In genomic region chr11:79086056-79086455, GRCh38 we compare ENCODE assay signal across 33 cellular contexts.
DNase-seq lines count a peak whose midpoint lies in the region; ATAC-seq and TF ChIP-seq lines count a peak whose summit lies in the region.
"Had no signal": no experiment of that assay in that cellular context is flagged by ENCODE, and none has a peak within 500 bp of the region (broad histone marks: within the 10 kb centered on the region; RNA-seq: fewer than 3 reads in every experiment).

No MANE protein-coding gene starts in this region.

- no peak overlapping the region for H3K4me3 Mint-ChIP-seq in progenitor cell of endocrine pancreas (ENCODE audit: low read depth)
- H3K4me3 Mint-ChIP-seq: activated naive CD8-positive, alpha-beta T cell; CD14-positive monocyte; dendritic cell treated with granulocyte-macrophage colony-stimulating factor and Interleukin-4, amounts not matched to agents 40 ng/mL and 50 ng/mL, for 4 days; naive thymus-derived CD4-positive, alpha-beta T cell; stimulated activated naive B cell treated with anti-CD40 and anti-IgM and Interleukin-4, amounts not matched to agents 10 μg/mL and 1 μg/mL and 100 μg/mL, for 72 hours had no signal

- H3K4me2 ChIP-seq in mesendoderm (ENCODE audit: low read length), result no peak overlapping the region
- H3K4me2 ChIP-seq: PC-9 had no signal

- H3K79me2 ChIP-seq in mesendoderm (ENCODE audit: control insufficient read depth, insufficient read depth, low read length), result no peaks in the 10 kb centered on the region

- peak overlapping the region; percentile 94 for H3K27ac ChIP-seq in SJCRH30
- H3K27ac ChIP-seq in mesendoderm (ENCODE audit: low read depth, low read length), result no peak overlapping the region
- H3K27ac ChIP-seq: 22Rv1, left lung, PC-9, skin epidermis, VCaP had no signal

- ATAC-seq in GM21529 (IDR thresholded peaks at IDR 0.05; ENCODE audit: unreplicated experiment), result no peak
- ATAC-seq: left lung; naive thymus-derived CD4-positive, alpha-beta T cell; stimulated activated naive B cell treated with anti-CD40 and anti-IgM and Interleukin-4, amounts not matched to agents 10 μg/mL and 1 μg/mL and 100 μg/mL, for 72 hours had no signal

- H2AK5ac ChIP-seq in mesendoderm (ENCODE audit: low read length), result peak overlapping the region; percentile 32

- no peaks in the 10 kb centered on the region for H3K27me3 ChIP-seq in SJCRH30
- no peaks in the 10 kb centered on the region for H3K27me3 ChIP-seq in mesendoderm (ENCODE audit: insufficient read depth, low read length, poor library complexity)
- H3K27me3 ChIP-seq: left lung had no signal

- no peaks in the 10 kb centered on the region for H3K79me1 ChIP-seq in mesendoderm (ENCODE audit: low read length)

- H3K9me3 ChIP-seq in SJCRH30 (replicated peaks), result no peaks in the 10 kb centered on the region
- H3K9me3 ChIP-seq: left lung had no signal

- H4K5ac ChIP-seq in mesendoderm (ENCODE audit: low read length), result no peak overlapping the region

- no peak overlapping the region for H2BK120ac ChIP-seq in mesendoderm (ENCODE audit: low read depth, low read length)

- peak overlapping the region; percentile 17 for H2BK5ac ChIP-seq in mesendoderm (ENCODE audit: low read length)

- H3K9ac ChIP-seq in mesendoderm (ENCODE audit: low read length), result no peak overlapping the region

- DNase-seq in NCI-H1105 treated with DMSO at 0.1 percent for 48 hours (lab: John Stamatoyannopoulos, UW), result peak; percentile 22
- DNase-seq in NCI-H1105 (lab: John Stamatoyannopoulos, UW), result no peak
- DNase-seq in SJCRH30, result peak; percentile 70 to 73
- DNase-seq in mesendoderm, result no peak
- DNase-seq in progenitor cell of endocrine pancreas (ENCODE audit: low spot score, unreplicated experiment), result no peak
- no peak for DNase-seq in NCI-H1417 treated with DMSO at 0.1 percent for 48 hours (lab: John Stamatoyannopoulos, UW)
- no peak for DNase-seq in activated naive CD4-positive, alpha-beta T cell treated with Interleukin-2 at 50 U/mL for 16 hours
- DNase-seq: activated CD4-positive, alpha-beta T cell treated with anti-CD3 and anti-CD28 coated beads for 4 hours; anterior cingulate cortex; central memory CD4-positive, alpha-beta T cell; DND-41; GOT3; head of caudate nucleus; KG1; left lung; naive thymus-derived CD4-positive, alpha-beta T cell; NCI-H1092 treated with DMSO at 0.1 percent for 48 hours; NCI-H1930; occipital lobe; PC-9; SHP77; stimulated activated naive B cell treated with anti-CD40 and anti-IgM and Interleukin-4, amounts not matched to agents 10 μg/mL and 1 μg/mL and 100 μg/mL, for 72 hours; substantia nigra; SW 1271; T-helper 9 cell had no signal

- no CpG with 5 or more reads among the region's 2 CpGs for WGBS in mesendoderm (ENCODE audit: extremely low coverage, insufficient coverage, low lambda C conversion rate)

- H3K18ac ChIP-seq in mesendoderm (ENCODE audit: low read length), result peak overlapping the region; percentile 61

- no peaks in the 10 kb centered on the region for H3K9me3 Mint-ChIP-seq in progenitor cell of endocrine pancreas (ENCODE audit: low read depth)
- H3K9me3 Mint-ChIP-seq: activated T-helper 2 cell treated with anti-CD3 and anti-CD28 coated beads, Interferon-gamma antibody, Interleukin-2, Interleukin-4, amounts not matched to agents 10 μg/mL and 5 μg/mL and 100 μg/mL, durations not matched to agents 14 hours and 24 hours and 36 hours; dendritic cell treated with granulocyte-macrophage colony-stimulating factor and Interleukin-4, amounts not matched to agents 40 ng/mL and 50 ng/mL, for 4 days; stimulated activated naive B cell treated with anti-CD40 and anti-IgM and Interleukin-4, amounts not matched to agents 10 μg/mL and 1 μg/mL and 100 μg/mL, for 72 hours had no signal

- H3K27ac Mint-ChIP-seq in progenitor cell of endocrine pancreas, result peak overlapping the region; percentile 96
- H3K27ac Mint-ChIP-seq: activated naive CD8-positive, alpha-beta T cell; activated T-helper 2 cell treated with anti-CD3 and anti-CD28 coated beads, Interferon-gamma antibody, Interleukin-2, Interleukin-4, amounts not matched to agents 10 μg/mL and 5 μg/mL and 100 μg/mL, durations not matched to agents 14 hours and 24 hours and 36 hours; CD14-positive monocyte; dendritic cell treated with granulocyte-macrophage colony-stimulating factor and Interleukin-4, amounts not matched to agents 40 ng/mL and 50 ng/mL, for 4 days; naive thymus-derived CD4-positive, alpha-beta T cell; stimulated activated naive B cell treated with anti-CD40 and anti-IgM and Interleukin-4, amounts not matched to agents 10 μg/mL and 1 μg/mL and 100 μg/mL, for 72 hours had no signal

- TF ChIP-seq CTCF in progenitor cell of endocrine pancreas (IDR thresholded peaks at IDR 0.05; ENCODE audit: unreplicated experiment), result no peak

- no peak overlapping the region for H3K23ac ChIP-seq in mesendoderm (ENCODE audit: low read length)

- no peaks in the 10 kb centered on the region for H3K36me3 Mint-ChIP-seq in progenitor cell of endocrine pancreas (ENCODE audit: insufficient read depth)
- H3K36me3 Mint-ChIP-seq: activated naive CD8-positive, alpha-beta T cell; CD14-positive monocyte; naive thymus-derived CD4-positive, alpha-beta T cell; stimulated activated naive B cell treated with anti-CD40 and anti-IgM and Interleukin-4, amounts not matched to agents 10 μg/mL and 1 μg/mL and 100 μg/mL, for 72 hours had no signal

- H3K4me1 ChIP-seq in SJCRH30 (peaks cover 59% of the 10 kb centered on the region), mesendoderm (ENCODE audit: control insufficient read depth, low read depth, low read length) (peaks cover 24% of the 10 kb centered on the region)
- H3K4me1 ChIP-seq: left lung had no signal

- H3K27me3 Mint-ChIP-seq in progenitor cell of endocrine pancreas, result no peaks in the 10 kb centered on the region
- H3K27me3 Mint-ChIP-seq: activated naive CD8-positive, alpha-beta T cell; naive thymus-derived CD4-positive, alpha-beta T cell; stimulated activated naive B cell treated with anti-CD40 and anti-IgM and Interleukin-4, amounts not matched to agents 10 μg/mL and 1 μg/mL and 100 μg/mL, for 72 hours had no signal

- peak overlapping the region; percentile 62 for H3K56ac ChIP-seq in mesendoderm (ENCODE audit: low read length)

- H3K4me1 Mint-ChIP-seq in progenitor cell of endocrine pancreas (ENCODE audit: low read depth), result peaks cover 29% of the 10 kb centered on the region
- H3K4me1 Mint-ChIP-seq: CD14-positive monocyte; naive thymus-derived CD4-positive, alpha-beta T cell; stimulated activated naive B cell treated with anti-CD40 and anti-IgM and Interleukin-4, amounts not matched to agents 10 μg/mL and 1 μg/mL and 100 μg/mL, for 72 hours had no signal

- H3K4me3 ChIP-seq in SJCRH30 (no peak overlapping the region), mesendoderm (ENCODE audit: low read length) (no peak overlapping the region)
- H3K4me3 ChIP-seq: left lung, PC-9, skin epidermis had no signal

- no peak overlapping the region for H2BK15ac ChIP-seq in mesendoderm (replicated peaks; ENCODE audit: low read depth)

- no peaks in the 10 kb centered on the region for H3K36me3 ChIP-seq in SJCRH30
- no peaks in the 10 kb centered on the region for H3K36me3 ChIP-seq in mesendoderm (ENCODE audit: control insufficient read depth, insufficient read depth, low read length)
- H3K36me3 ChIP-seq: left lung had no signal

- H4K8ac ChIP-seq in mesendoderm (ENCODE audit: low read depth, low read length), result no peak overlapping the region

- peak overlapping the region; percentile 65 for H3K4ac ChIP-seq in mesendoderm (ENCODE audit: low read depth, low read length)

Comparison
In these comparisons a context has a peak if more than half of its experiments do, and no peak if none do; other contexts are left out.
1. DNase-seq: peak in NCI-H1105 treated with DMSO at 0.1 percent for 48 hours (single experiment) and SJCRH30 (2 of 2); none in NCI-H1105 (single experiment), mesendoderm (single experiment), progenitor cell of endocrine pancreas (single experiment), NCI-H1417 treated with DMSO at 0.1 percent for 48 hours (single experiment) and activated naive CD4-positive, alpha-beta T cell treated with Interleukin-2 at 50 U/mL for 16 hours (single experiment).